Comparison of ENCODE assay signal across 18 cellular contexts in the genomic region with DNA sequence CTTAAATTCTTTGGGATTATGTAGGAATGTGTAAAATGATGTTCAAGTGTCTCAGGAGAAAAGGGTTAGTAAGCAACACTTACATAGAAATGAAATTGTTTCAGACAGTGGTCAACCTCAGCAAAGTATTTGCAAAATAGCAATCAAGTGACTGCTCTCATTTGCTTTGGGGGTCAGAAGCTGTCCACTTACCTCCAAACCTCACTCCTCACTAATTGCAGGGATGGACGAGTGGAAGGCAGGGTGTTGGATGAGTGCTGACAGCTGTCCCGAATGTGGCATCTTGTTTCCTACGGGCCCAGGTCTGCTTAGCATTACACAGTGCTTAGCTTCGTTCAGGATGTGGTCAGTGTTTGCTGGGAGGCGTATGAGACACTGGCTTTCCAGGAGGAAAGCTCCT.
A peak's percentile ranks its signal among the peaks of the same experiment; 100 is the strongest.
DNase-seq lines count a peak whose midpoint lies in the region; ATAC-seq and TF ChIP-seq lines count a peak whose summit lies in the region.
"Had no signal": no experiment of that assay in that cellular context is flagged by ENCODE, and none has a peak within 500 bp of the region (broad histone marks: within the 10 kb centered on the region; RNA-seq: fewer than 3 reads in every experiment).

No MANE protein-coding gene starts in this region.

- H3K4me2 ChIP-seq in fibroblast of lung (ENCODE audit: extremely low read depth, insufficient read depth, low read length), result no peak overlapping the region
- H3K4me2 ChIP-seq in osteoblast (ENCODE audit: insufficient read depth, low read length), result peak overlapping the region; percentile 73

- H3K36me3 ChIP-seq in fibroblast of lung (ENCODE audit: control insufficient read depth, insufficient read depth, low read length) (no peaks in the 10 kb centered on the region), osteoblast (ENCODE audit: insufficient read depth, low read length) (no peaks in the 10 kb centered on the region), tibial nerve (no peaks in the 10 kb centered on the region), psoas muscle (ENCODE audit: insufficient read depth in 1 of 2, low read depth in 1 of 2) (no peaks in the 10 kb centered on the region)
- H3K36me3 ChIP-seq in CD8-positive, alpha-beta memory T cell (ENCODE audit: insufficient read depth, low read length), result no peaks in the 10 kb centered on the region

- H3K4me1 ChIP-seq in fibroblast of lung (ENCODE audit: control insufficient read depth, extremely low read depth, insufficient read depth, low read length), result peaks cover 6% of the 10 kb centered on the region
- peaks cover 19% of the 10 kb centered on the region for H3K4me1 ChIP-seq in osteoblast (ENCODE audit: insufficient read depth, low read length)
- H3K4me1 ChIP-seq in tibial nerve, result no peaks in the 10 kb centered on the region
- no peaks in the 10 kb centered on the region for H3K4me1 ChIP-seq in CD8-positive, alpha-beta memory T cell (ENCODE audit: insufficient read depth, low read length)
- no peaks in the 10 kb centered on the region for H3K4me1 ChIP-seq in psoas muscle

- DNase-seq in GM04503 (ENCODE audit: low read depth), result peak; percentile 96
- DNase-seq in RPMI7951 (ENCODE audit: low read depth), result peak; percentile 88
- DNase-seq in fibroblast of lung (ENCODE audit: low read depth in 2 of 2), result peak; percentile 47 to 93
- peak; percentile 58 for DNase-seq in osteoblast (ENCODE audit: insufficient read length, low spot score, missing footprints)
- no peak for DNase-seq in tibial nerve (ENCODE audit: low spot score in 2 of 2)
- no peak for DNase-seq in CD8-positive, alpha-beta memory T cell
- no peak for DNase-seq in DMS79 (lab: John Stamatoyannopoulos, UW)
- no peak for DNase-seq in psoas muscle
- DNase-seq: activated CD4-positive, alpha-beta T cell treated with anti-CD3 and anti-CD28 coated beads, Interleukin-2, amount 10 ng/mL, durations not matched to agents 7 days and 5 days; CD4-positive, alpha-beta T cell; effector CD8-positive, alpha-beta T cell; GF-D8; left colon; NCI-H524 treated with DMSO at 0.1 percent for 48 hours had no signal

- H3K27me3 ChIP-seq in fibroblast of lung (ENCODE audit: control insufficient read depth, insufficient read depth, low read length) (no peaks in the 10 kb centered on the region), osteoblast (ENCODE audit: insufficient read depth, low read length) (no peaks in the 10 kb centered on the region), tibial nerve (no peaks in the 10 kb centered on the region), psoas muscle (ENCODE audit: insufficient read depth in 3 of 3, low read length in 2 of 3) (no peaks in the 10 kb centered on the region)
- no peaks in the 10 kb centered on the region for H3K27me3 ChIP-seq in CD8-positive, alpha-beta memory T cell (ENCODE audit: insufficient read depth, low read length, poor library complexity, severe bottlenecking)

- TF ChIP-seq EP300 in tibial nerve (IDR thresholded peaks at IDR 0.05), result no peak

- H3K27me3 Mint-ChIP-seq in CD8-positive, alpha-beta memory T cell, result no peaks in the 10 kb centered on the region
- H3K27me3 Mint-ChIP-seq: CD4-positive, alpha-beta T cell; IgD-negative memory B cell had no signal

- intact Hi-C loops in psoas muscle (cut with DNase I), result no loop called here

- TF ChIP-seq POLR2A in tibial nerve (IDR thresholded peaks at IDR 0.05), result no peak

- H2AFZ ChIP-seq in fibroblast of lung (ENCODE audit: low read length) (no peak overlapping the region), osteoblast (ENCODE audit: low read length) (peak overlapping the region; percentile 27)

- H3K4me1 Mint-ChIP-seq in CD8-positive, alpha-beta memory T cell, result no peaks in the 10 kb centered on the region
- H3K4me1 Mint-ChIP-seq: activated CD4-positive, alpha-beta T cell treated with anti-CD3 and anti-CD28 coated beads, Interleukin-2, amount 10 ng/mL, durations not matched to agents 7 days and 5 days; IgD-negative memory B cell had no signal

- H3K79me2 ChIP-seq in fibroblast of lung (ENCODE audit: control insufficient read depth, insufficient read depth, low read length) (no peaks in the 10 kb centered on the region), osteoblast (ENCODE audit: insufficient read depth, low read length) (no peaks in the 10 kb centered on the region)

- ATAC-seq in psoas muscle, result no peak
- ATAC-seq: left colon had no signal

- WGBS in tibial nerve, 2 donors, result 65 to 66% methylated on average over 5 of the region's 5 CpGs
- 41 to 53% (median 48%) methylated on average over 5 of the region's 5 CpGs for WGBS in psoas muscle, 3 donors

- CTCF ChIA-PET in CD8-positive, alpha-beta memory T cell (lab: Charles Lee), result no interaction called here

- H3K27ac ChIP-seq in fibroblast of lung (ENCODE audit: insufficient read depth, low read length) (no peak overlapping the region), osteoblast (ENCODE audit: low read depth, low read length) (peak overlapping the region; percentile 60), tibial nerve (no peak overlapping the region), psoas muscle (no peak overlapping the region)
- no peak overlapping the region for H3K27ac ChIP-seq in CD8-positive, alpha-beta memory T cell (ENCODE audit: low read depth, low read length)

- POLR2A ChIA-PET in CD8-positive, alpha-beta memory T cell (lab: Charles Lee), result no interaction called here

- no peaks in the 10 kb centered on the region for H3K9me3 ChIP-seq in fibroblast of lung (ENCODE audit: control insufficient read depth, insufficient read depth, low read depth, low read length)
- no peaks in the 10 kb centered on the region for H3K9me3 ChIP-seq in osteoblast (ENCODE audit: low read depth, low read length)
- H3K9me3 ChIP-seq in tibial nerve, result peaks cover 0 to 3% (median 0%) of the 10 kb centered on the region in 4 donors
- no peaks in the 10 kb centered on the region for H3K9me3 ChIP-seq in CD8-positive, alpha-beta memory T cell (ENCODE audit: low read length)
- H3K9me3 ChIP-seq in psoas muscle, result no peaks in the 10 kb centered on the region

- H4K20me1 ChIP-seq in fibroblast of lung (ENCODE audit: control insufficient read depth, extremely low read depth, insufficient read depth, low read length), result no peaks in the 10 kb centered on the region
- no peaks in the 10 kb centered on the region for H4K20me1 ChIP-seq in osteoblast (ENCODE audit: insufficient read depth, low read length)

- H3K9ac ChIP-seq in fibroblast of lung (ENCODE audit: insufficient read depth, low read length), result no peak overlapping the region

- H3K4me3 ChIP-seq in fibroblast of lung (replicated peaks in 1 of 4; ENCODE audit: control extremely low read depth in 1 of 4, insufficient read depth in 1 of 4, low read depth in 3 of 4, low read length in 4 of 4) (no peak overlapping the region), osteoblast (ENCODE audit: insufficient read depth, low read length) (peak overlapping the region; percentile 12), tibial nerve (no peak overlapping the region), psoas muscle (no peak overlapping the region)
- no peak overlapping the region for H3K4me3 ChIP-seq in CD8-positive, alpha-beta memory T cell (ENCODE audit: low read length)

- H3K36me3 Mint-ChIP-seq in CD8-positive, alpha-beta memory T cell, result peaks cover 0 to 10% (median 0%) of the 10 kb centered on the region in 3 donors
- H3K36me3 Mint-ChIP-seq: IgD-negative memory B cell had no signal

- no peak overlapping the region for H3K4me3 Mint-ChIP-seq in CD8-positive, alpha-beta memory T cell
- H3K4me3 Mint-ChIP-seq: activated CD4-positive, alpha-beta T cell treated with anti-CD3 and anti-CD28 coated beads, Interleukin-2, amount 10 ng/mL, durations not matched to agents 7 days and 5 days; activated T-helper 1 cell treated with anti-CD3 and anti-CD28 coated beads, Interleukin-12 subunit alpha, Interleukin-12 subunit beta, Interleukin-2, Interleukin-4 antibody, amounts not matched to agents 30 ng/mL and 10 ng/mL and 1 ng/mL, durations not matched to agents 14 hours and 24 hours and 36 hours; CD4-positive, alpha-beta T cell; IgD-negative memory B cell; neural crest cell; T-helper 2 cell treated with Interferon-gamma antibody and Interleukin-4, amounts not matched to agents 5 μg/mL and 100 μg/mL, for 36 hours had no signal

- H3K9me3 Mint-ChIP-seq in CD8-positive, alpha-beta memory T cell, result peaks cover 8 to 18% (median 12%) of the 10 kb centered on the region in 5 donors
- H3K9me3 Mint-ChIP-seq: activated CD4-positive, alpha-beta T cell treated with anti-CD3 and anti-CD28 coated beads, Interleukin-2, amount 10 ng/mL, durations not matched to agents 7 days and 5 days; activated T-helper 1 cell treated with anti-CD3 and anti-CD28 coated beads, Interleukin-12 subunit alpha, Interleukin-12 subunit beta, Interleukin-2, Interleukin-4 antibody, amounts not matched to agents 30 ng/mL and 10 ng/mL and 1 ng/mL, durations not matched to agents 14 hours and 24 hours and 36 hours; CD4-positive, alpha-beta T cell; IgD-negative memory B cell; neural crest cell; T-helper 2 cell treated with Interferon-gamma antibody and Interleukin-4, amounts not matched to agents 5 μg/mL and 100 μg/mL, for 36 hours had no signal

- no peak overlapping the region for H3K27ac Mint-ChIP-seq in CD8-positive, alpha-beta memory T cell
- H3K27ac Mint-ChIP-seq: activated CD4-positive, alpha-beta T cell treated with anti-CD3 and anti-CD28 coated beads, Interleukin-2, amount 10 ng/mL, durations not matched to agents 7 days and 5 days; activated T-helper 1 cell treated with anti-CD3 and anti-CD28 coated beads, Interleukin-12 subunit alpha, Interleukin-12 subunit beta, Interleukin-2, Interleukin-4 antibody, amounts not matched to agents 30 ng/mL and 10 ng/mL and 1 ng/mL, durations not matched to agents 14 hours and 24 hours and 36 hours; CD4-positive, alpha-beta T cell; IgD-negative memory B cell; T-helper 2 cell treated with Interferon-gamma antibody and Interleukin-4, amounts not matched to agents 5 μg/mL and 100 μg/mL, for 36 hours had no signal

- TF ChIP-seq CTCF in fibroblast of lung (conservative IDR thresholded peaks at IDR 0.05 in 1 of 2, IDR thresholded peaks at IDR 0.05 in 1 of 2; ENCODE audit: low read depth in 1 of 2, low read length in 2 of 2), result no peak
- TF ChIP-seq CTCF in osteoblast (IDR thresholded peaks at IDR 0.05; ENCODE audit: extremely low read depth, low read depth, low read length), result no peak
- TF ChIP-seq CTCF in tibial nerve (IDR thresholded peaks at IDR 0.05), result no peak
- no peak for TF ChIP-seq CTCF in psoas muscle (IDR thresholded peaks at IDR 0.05)

Comparison
In these comparisons a context has a peak if more than half of its experiments do, and no peak if none do; other contexts are left out.
1. DNase-seq: peak in GM04503 (single experiment), RPMI7951 (single experiment), fibroblast of lung (2 of 2) and osteoblast (single experiment); none in tibial nerve (0 of 2), CD8-positive, alpha-beta memory T cell (0 of 5), DMS79 (single experiment) and psoas muscle (0 of 2).